In the genomic region with DNA sequence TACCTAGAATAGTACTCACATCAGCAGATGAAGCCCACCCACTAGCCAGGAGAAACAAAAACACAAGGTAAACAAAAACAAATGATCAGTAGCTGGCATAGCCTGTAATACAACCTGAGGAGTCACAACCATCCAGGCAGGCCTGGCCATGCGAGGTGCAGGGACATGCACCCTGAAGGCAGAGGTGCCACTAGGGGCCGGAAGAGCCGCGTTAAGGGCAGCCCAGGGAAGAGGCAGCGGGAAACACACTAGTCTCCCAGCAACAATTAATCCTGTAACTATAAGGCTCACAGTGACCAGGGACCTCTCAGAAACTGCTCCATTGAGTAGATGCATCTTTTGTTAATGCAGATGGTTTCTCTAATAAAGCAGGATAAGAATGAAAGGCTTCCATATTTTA, we compare ENCODE assay signal across 3 cellular contexts.
TF ChIP-seq lines count a peak whose summit lies in the region.

No MANE protein-coding gene starts in this region.

TF ChIP-seq in A549, 52 proteins besides CTCF, POLR2A, EP300 and RAD21:
- TF ChIP-seq RARB (CRISPR knock-in tag; IDR thresholded peaks at IDR 0.05): no peak
- TF ChIP-seq HOXB5 (CRISPR knock-in tag; IDR thresholded peaks at IDR 0.05): no peak

TF ChIP-seq in HCT116, 20 proteins besides CTCF, POLR2A, EP300 and RAD21:
- TF ChIP-seq POLR2AphosphoS5 (IDR thresholded peaks at IDR 0.05; ENCODE audit: low read depth, low read length): no peak; the same call in 1 of the 2 replicates
- TF ChIP-seq ZFX (IDR thresholded peaks at IDR 0.05): no peak

TF ChIP-seq in GM12878, 131 proteins besides CTCF, POLR2A, EP300 and RAD21:
- TF ChIP-seq NR2C1 (IDR thresholded peaks at IDR 0.05): no peak
- no peak for TF ChIP-seq MTA3 (IDR thresholded peaks at IDR 0.05; ENCODE audit: borderline replicate concordance, low read length)
- no peak for TF ChIP-seq ZBED1 (IDR thresholded peaks at IDR 0.05; ENCODE audit: borderline replicate concordance)
- no peak for TF ChIP-seq MTA2 (IDR thresholded peaks at IDR 0.05; ENCODE audit: low read depth)
- TF ChIP-seq GABPA (IDR thresholded peaks at IDR 0.05; ENCODE audit: low read depth): no peak
- no peak for TF ChIP-seq PML (IDR thresholded peaks at IDR 0.05; ENCODE audit: low read length)
- TF ChIP-seq SP1 (IDR thresholded peaks at IDR 0.05; ENCODE audit: low read depth, low read length): no peak
- TF ChIP-seq, protein P1, sequence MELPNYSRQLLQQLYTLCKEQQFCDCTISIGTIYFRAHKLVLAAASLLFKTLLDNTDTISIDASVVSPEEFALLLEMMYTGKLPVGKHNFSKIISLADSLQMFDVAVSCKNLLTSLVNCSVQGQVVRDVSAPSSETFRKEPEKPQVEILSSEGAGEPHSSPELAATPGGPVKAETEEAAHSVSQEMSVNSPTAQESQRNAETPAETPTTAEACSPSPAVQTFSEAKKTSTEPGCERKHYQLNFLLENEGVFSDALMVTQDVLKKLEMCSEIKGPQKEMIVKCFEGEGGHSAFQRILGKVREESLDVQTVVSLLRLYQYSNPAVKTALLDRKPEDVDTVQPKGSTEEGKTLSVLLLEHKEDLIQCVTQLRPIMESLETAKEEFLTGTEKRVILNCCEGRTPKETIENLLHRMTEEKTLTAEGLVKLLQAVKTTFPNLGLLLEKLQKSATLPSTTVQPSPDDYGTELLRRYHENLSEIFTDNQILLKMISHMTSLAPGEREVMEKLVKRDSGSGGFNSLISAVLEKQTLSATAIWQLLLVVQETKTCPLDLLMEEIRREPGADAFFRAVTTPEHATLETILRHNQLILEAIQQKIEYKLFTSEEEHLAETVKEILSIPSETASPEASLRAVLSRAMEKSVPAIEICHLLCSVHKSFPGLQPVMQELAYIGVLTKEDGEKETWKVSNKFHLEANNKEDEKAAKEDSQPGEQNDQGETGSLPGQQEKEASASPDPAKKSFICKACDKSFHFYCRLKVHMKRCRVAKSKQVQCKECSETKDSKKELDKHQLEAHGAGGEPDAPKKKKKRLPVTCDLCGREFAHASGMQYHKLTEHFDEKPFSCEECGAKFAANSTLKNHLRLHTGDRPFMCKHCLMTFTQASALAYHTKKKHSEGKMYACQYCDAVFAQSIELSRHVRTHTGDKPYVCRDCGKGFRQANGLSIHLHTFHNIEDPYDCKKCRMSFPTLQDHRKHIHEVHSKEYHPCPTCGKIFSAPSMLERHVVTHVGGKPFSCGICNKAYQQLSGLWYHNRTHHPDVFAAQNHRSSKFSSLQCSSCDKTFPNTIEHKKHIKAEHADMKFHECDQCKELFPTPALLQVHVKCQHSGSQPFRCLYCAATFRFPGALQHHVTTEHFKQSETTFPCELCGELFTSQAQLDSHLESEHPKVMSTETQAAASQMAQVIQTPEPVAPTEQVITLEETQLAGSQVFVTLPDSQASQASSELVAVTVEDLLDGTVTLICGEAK (IDR thresholded peaks at IDR 0.05; ENCODE audit: borderline replicate concordance): no peak
- TF ChIP-seq EED (IDR thresholded peaks at IDR 0.05; ENCODE audit: low read depth): no peak
